In genomic region chr10:61750943-61751471, GRCh38 we compare ENCODE assay signal across 8 cellular contexts.
DNase-seq lines count a peak whose midpoint lies in the region; ATAC-seq and TF ChIP-seq lines count a peak whose summit lies in the region.

No MANE protein-coding gene starts in this region.

- no peak for TF ChIP-seq POLR2A in NB4 (IDR thresholded peaks at IDR 0.05; ENCODE audit: extremely low read depth, insufficient read length)

- peak overlapping the region; percentile 48 for H3K27ac ChIP-seq in colonic mucosa

- no peaks in the 10 kb centered on the region for H3K36me3 ChIP-seq in colonic mucosa

- intact Hi-C loops in colonic mucosa (cut with DNase I), result loop anchor here (5.0 kb wide), 2 partner anchors 86 to 146 kb away; no protein-coding TSS in a partner anchor

- TF ChIP-seq CTCF in NB4 (IDR thresholded peaks at IDR 0.05; ENCODE audit: low read depth, low read length) (peak; percentile 76), colonic mucosa (IDR thresholded peaks at IDR 0.05) (peak; percentile 69)

- no peak overlapping the region for H3K9ac ChIP-seq in colonic mucosa (ENCODE audit: low read depth in 2 of 2, low read length in 2 of 2)

- ATAC-seq in HG02588 (IDR thresholded peaks at IDR 0.05; ENCODE audit: unreplicated experiment), result peak; percentile 85

- DNase-seq in NCI-H748 (lab: John Stamatoyannopoulos, UW; ENCODE audit: unreplicated experiment) (peak; percentile 63), NCI-H748 treated with DMSO at 0.1 percent for 48 hours (lab: John Stamatoyannopoulos, UW) (no peak), NB4 (ENCODE audit: low read depth) (peak; percentile 57), colonic mucosa (peak; percentile 89), lung microvascular endothelial cell (ENCODE audit: low read depth in 2 of 2) (peak; percentile 71 to 81)
- DNase-seq in activated CD4-positive, alpha-beta T cell treated with anti-CD3 and anti-CD28 coated beads for 1 hour, result peak; percentile 40
- DNase-seq in stimulated activated CD8-positive, alpha-beta memory T cell treated with anti-CD3 and anti-CD28 coated beads, Interleukin-4, amount 100 ng/mL, for 4 hours (ENCODE audit: low read depth in 2 of 2, low spot score in 1 of 2), result peak; percentile 28

- no peaks in the 10 kb centered on the region for H3K27me3 ChIP-seq in colonic mucosa

- H3K4me1 ChIP-seq in colonic mucosa, result peaks cover 7% of the 10 kb centered on the region

- H3K9me3 ChIP-seq in colonic mucosa, result no peaks in the 10 kb centered on the region

- H3K4me3 ChIP-seq in NB4 (ENCODE audit: low read depth, low read length) (no peak overlapping the region), colonic mucosa (no peak overlapping the region)
